ENCODE assay signal across 29 cellular contexts in the genomic region with DNA sequence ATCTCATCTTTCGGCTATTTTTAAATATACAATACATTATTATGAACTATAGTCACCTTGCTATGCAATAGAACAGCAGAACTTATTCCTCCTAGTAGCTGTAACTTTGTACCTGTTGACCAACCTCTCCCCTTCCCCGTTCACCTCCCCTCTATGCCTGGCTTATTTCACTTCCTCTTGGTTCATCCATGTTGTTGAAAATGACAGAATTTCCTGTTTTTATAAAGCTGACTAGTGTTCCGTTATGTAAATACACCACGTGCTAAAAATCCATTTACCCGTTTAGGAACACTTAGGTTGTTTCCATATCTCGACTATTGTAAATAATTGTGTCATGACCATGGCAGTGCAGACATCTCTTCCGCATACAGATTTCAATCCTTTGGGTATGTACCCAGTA. TPM values are rescaled to one million over a fixed set of nuclear protein-coding genes. Genes with fewer than 3 reads are reported as not detected.
"Had no signal": no experiment of that assay in that cellular context is flagged by ENCODE, and none has a peak within 500 bp of the region (broad histone marks: within the 10 kb centered on the region; RNA-seq: fewer than 3 reads in every experiment).

No MANE protein-coding gene starts in this region.

- ATAC-seq: activated CD4-positive, alpha-beta T cell treated with anti-CD3 and anti-CD28 coated beads for 36 hours; activated CD8-positive, alpha-beta memory T cell treated with anti-CD3 and anti-CD28 coated beads, Interleukin-2, amount 10 ng/mL, durations not matched to agents 7 days and 5 days; activated CD8-positive, alpha-beta T cell treated with anti-CD3 and anti-CD28 coated beads, Interleukin-2, amount 10 ng/mL, durations not matched to agents 7 days and 5 days; activated naive CD8-positive, alpha-beta T cell treated with anti-CD3 and anti-CD28 coated beads, Interleukin-2, amount 50 U/mL, for 24 hours; foreskin keratinocyte; heart right ventricle; natural killer cell had no signal

- H2AFZ ChIP-seq: neural progenitor cell, parathyroid adenoma had no signal

- H3K27me3 ChIP-seq: right atrium auricular region, tibial nerve had no signal

- H3K36me3 ChIP-seq: esophagus muscularis mucosa, heart right ventricle, neural progenitor cell, right atrium auricular region, spleen, tibial nerve had no signal

- H3K27ac ChIP-seq: esophagus muscularis mucosa, foreskin keratinocyte, heart right ventricle, neural progenitor cell, parathyroid adenoma, right atrium auricular region, spleen, tibial nerve had no signal

- H3K79me2 ChIP-seq: parathyroid adenoma had no signal

- H3K4me3 ChIP-seq: esophagus muscularis mucosa, heart right ventricle, neural progenitor cell, right atrium auricular region, spleen, tibial nerve had no signal

- H3K4me1 ChIP-seq: esophagus muscularis mucosa, foreskin keratinocyte, heart right ventricle, neural progenitor cell, parathyroid adenoma, right atrium auricular region, spleen, tibial nerve had no signal

- H3K9me3 ChIP-seq: esophagus muscularis mucosa, heart right ventricle, right atrium auricular region, tibial nerve had no signal

- DNase-seq: activated CD4-positive, alpha-beta T cell treated with anti-CD3 and anti-CD28 coated beads for 36 hours; activated CD4-positive, CD25-positive, alpha-beta regulatory T cell; activated CD8-positive, alpha-beta memory T cell treated with anti-CD3 and anti-CD28 coated beads, Interleukin-2, amount 10 ng/mL, durations not matched to agents 7 days and 5 days; activated CD8-positive, alpha-beta T cell treated with anti-CD3 and anti-CD28 coated beads, Interleukin-2, amount 10 ng/mL, durations not matched to agents 7 days and 5 days; activated naive CD8-positive, alpha-beta T cell treated with anti-CD3 and anti-CD28 coated beads, Interleukin-2, amount 50 U/mL, for 24 hours; activated T-cell treated with anti-CD3 and anti-CD28 coated beads, Interleukin-2, amount 50 U/mL, for 48 hours; amygdala; caudate nucleus; cortex of kidney; foreskin keratinocyte; heart right ventricle; natural killer cell; occipital lobe; spleen; stimulated activated CD4-positive, alpha-beta T cell treated with anti-CD3 and anti-CD28 coated beads, Interleukin-2, amount 100 ng/mL, for 48 hours; stimulated activated naive CD4-positive, alpha-beta T cell treated with Interleukin-2 at 50 U/mL for 16 hours had no signal

- H3K4me2 ChIP-seq: neural progenitor cell had no signal

- H3K9ac ChIP-seq: neural progenitor cell, parathyroid adenoma had no signal

RNA-seq across cellular contexts. Expression of gene ALPI, which starts 10.3 kb away (rescaled TPM):
- total RNA-seq: activated CD4-positive, alpha-beta T cell treated with anti-CD3 and anti-CD28 coated beads for 36 hours; activated CD8-positive, alpha-beta memory T cell treated with anti-CD3 and anti-CD28 coated beads, Interleukin-2, amount 10 ng/mL, durations not matched to agents 7 days and 5 days; activated CD8-positive, alpha-beta T cell treated with anti-CD3 and anti-CD28 coated beads, Interleukin-2, amount 10 ng/mL, durations not matched to agents 7 days and 5 days; activated T-helper 2 cell treated with anti-CD3 and anti-CD28 coated beads, Interferon-gamma antibody, Interleukin-2, Interleukin-4, amounts not matched to agents 10 μg/mL and 5 μg/mL and 100 μg/mL, durations not matched to agents 14 hours and 24 hours and 36 hours; chondrocyte; foreskin keratinocyte; glomerular endothelial cell; heart right ventricle; kidney epithelial cell; lower leg skin; natural killer cell; occipital lobe; pulmonary artery endothelial cell; right atrium auricular region; spleen; temporal lobe; tibial nerve; ureter had no signal
- polyA plus RNA-seq: foreskin keratinocyte, heart right ventricle, spleen had no signal

RNA-seq across cellular contexts. Expression of gene ECEL1, which starts 21.4 kb away (rescaled TPM):
- total RNA-seq: activated CD8-positive, alpha-beta T cell treated with anti-CD3 and anti-CD28 coated beads, Interleukin-2, amount 10 ng/mL, durations not matched to agents 7 days and 5 days; foreskin keratinocyte; glomerular endothelial cell; natural killer cell; pulmonary artery endothelial cell; right atrium auricular region had no signal
- polyA plus RNA-seq: foreskin keratinocyte had no signal

RNA-seq across cellular contexts. Expression of gene PRSS56, which starts 54.0 kb away (rescaled TPM):
- total RNA-seq: activated CD4-positive, alpha-beta T cell treated with anti-CD3 and anti-CD28 coated beads for 36 hours; activated CD8-positive, alpha-beta memory T cell treated with anti-CD3 and anti-CD28 coated beads, Interleukin-2, amount 10 ng/mL, durations not matched to agents 7 days and 5 days; activated CD8-positive, alpha-beta T cell treated with anti-CD3 and anti-CD28 coated beads, Interleukin-2, amount 10 ng/mL, durations not matched to agents 7 days and 5 days; activated T-helper 2 cell treated with anti-CD3 and anti-CD28 coated beads, Interferon-gamma antibody, Interleukin-2, Interleukin-4, amounts not matched to agents 10 μg/mL and 5 μg/mL and 100 μg/mL, durations not matched to agents 14 hours and 24 hours and 36 hours; chondrocyte; esophagus muscularis mucosa; foreskin keratinocyte; glomerular endothelial cell; kidney epithelial cell; lower leg skin; natural killer cell; occipital lobe; pulmonary artery endothelial cell; tibial nerve; ureter had no signal
- polyA plus RNA-seq: foreskin keratinocyte had no signal

RNA-seq across cellular contexts. Expression of gene ALPG, which starts 59.6 kb away (rescaled TPM):
- total RNA-seq: activated CD4-positive, alpha-beta T cell treated with anti-CD3 and anti-CD28 coated beads for 36 hours; activated CD8-positive, alpha-beta memory T cell treated with anti-CD3 and anti-CD28 coated beads, Interleukin-2, amount 10 ng/mL, durations not matched to agents 7 days and 5 days; activated CD8-positive, alpha-beta T cell treated with anti-CD3 and anti-CD28 coated beads, Interleukin-2, amount 10 ng/mL, durations not matched to agents 7 days and 5 days; activated T-helper 2 cell treated with anti-CD3 and anti-CD28 coated beads, Interferon-gamma antibody, Interleukin-2, Interleukin-4, amounts not matched to agents 10 μg/mL and 5 μg/mL and 100 μg/mL, durations not matched to agents 14 hours and 24 hours and 36 hours; chondrocyte; esophagus muscularis mucosa; foreskin keratinocyte; glomerular endothelial cell; heart right ventricle; kidney epithelial cell; lower leg skin; natural killer cell; occipital lobe; pulmonary artery endothelial cell; right atrium auricular region; spleen; temporal lobe; tibial nerve; ureter had no signal
- polyA plus RNA-seq: foreskin keratinocyte, heart right ventricle, spleen had no signal

RNA-seq across cellular contexts. Expression of gene CHRND, which starts 59.7 kb away (rescaled TPM):
- total RNA-seq: activated CD4-positive, alpha-beta T cell treated with anti-CD3 and anti-CD28 coated beads for 36 hours; activated CD8-positive, alpha-beta memory T cell treated with anti-CD3 and anti-CD28 coated beads, Interleukin-2, amount 10 ng/mL, durations not matched to agents 7 days and 5 days; activated CD8-positive, alpha-beta T cell treated with anti-CD3 and anti-CD28 coated beads, Interleukin-2, amount 10 ng/mL, durations not matched to agents 7 days and 5 days; activated T-helper 2 cell treated with anti-CD3 and anti-CD28 coated beads, Interferon-gamma antibody, Interleukin-2, Interleukin-4, amounts not matched to agents 10 μg/mL and 5 μg/mL and 100 μg/mL, durations not matched to agents 14 hours and 24 hours and 36 hours; chondrocyte; esophagus muscularis mucosa; foreskin keratinocyte; glomerular endothelial cell; kidney epithelial cell; lower leg skin; natural killer cell; occipital lobe; pulmonary artery endothelial cell; temporal lobe; tibial nerve; ureter had no signal
- polyA plus RNA-seq: foreskin keratinocyte, spleen had no signal
